8 cellular contexts compared by ENCODE assay signal in genomic region chr22:20268350-20269012, GRCh38. TPM values are rescaled to one million over a fixed set of nuclear protein-coding genes. Genes with fewer than 3 reads are reported as not detected.
DNase-seq lines count a peak whose midpoint lies in the region; ATAC-seq and TF ChIP-seq lines count a peak whose summit lies in the region.

No MANE protein-coding gene starts in this region.

- POLR2A ChIA-PET in CD4-positive, alpha-beta memory T cell (lab: Charles Lee; ENCODE audit: partially characterized antibody) = no interaction called here
- POLR2A ChIA-PET in HEK293 (lab: Yijun Ruan, JAX) = no interaction called here

- peaks cover 0 to 1% (median 0%) of the 10 kb centered on the region in 8 donors for H3K9me3 Mint-ChIP-seq in CD4-positive, alpha-beta memory T cell

- CTCF ChIA-PET in CD4-positive, alpha-beta memory T cell (lab: Charles Lee; ENCODE audit: partially characterized antibody) = interaction anchor here (2.2 kb wide), 1 partner anchor 112 kb away, joined by 7 read pairs; no protein-coding TSS in a partner anchor
- CTCF ChIA-PET in HEK293 (lab: Yijun Ruan, JAX) = interaction anchor here (1.3 to 1.5 kb wide), 2 partner anchors 30 to 108 kb away, joined by 4 to 5 read pairs; no protein-coding TSS in a partner anchor

- peak overlapping the region; percentile 99 for H3K4me2 ChIP-seq in trophoblast cell (ENCODE audit: low read length)

- no peak overlapping the region for H3K23ac ChIP-seq in trophoblast cell (ENCODE audit: low read length)

- peaks cover 0 to 1% of the 10 kb centered on the region in 2 donors for H3K27me3 Mint-ChIP-seq in CD4-positive, alpha-beta memory T cell

- H3K9me3 ChIP-seq in CD4-positive, alpha-beta memory T cell (ENCODE audit: control insufficient read depth in 1 of 2, low read length in 2 of 2) = no peaks in the 10 kb centered on the region
- H3K9me3 ChIP-seq in HEK293 (ENCODE audit: control insufficient read depth, insufficient read depth, low read depth, low read length) (no peaks in the 10 kb centered on the region), trophoblast cell (ENCODE audit: insufficient read depth, low read depth, low read length) (peaks cover 7% of the 10 kb centered on the region)

- TF ChIP-seq CTCF in HEK293 (tag by site-specific recombination; IDR thresholded peaks at IDR 0.05) = no peak

- no peak overlapping the region for H3K27ac ChIP-seq in CD4-positive, alpha-beta memory T cell (ENCODE audit: low read depth, low read length)
- peak overlapping the region; percentile 65 for H3K27ac ChIP-seq in HEK293 (ENCODE audit: extremely low read depth, low read depth, low read length)
- H3K27ac ChIP-seq in trophoblast cell (ENCODE audit: low read depth, low read length) = no peak overlapping the region

- WGBS in trophoblast cell (ENCODE audit: extremely low coverage, insufficient coverage, insufficient read length) = no CpG with 5 or more reads among the region's 43 CpGs

- H3K79me1 ChIP-seq in trophoblast cell (ENCODE audit: low read length) = no peaks in the 10 kb centered on the region

- H2BK5ac ChIP-seq in trophoblast cell (ENCODE audit: low read depth, low read length, poor library complexity) = no peak overlapping the region

- H3K4me1 ChIP-seq in CD4-positive, alpha-beta memory T cell (ENCODE audit: insufficient read depth, low read length) = peaks cover 8% of the 10 kb centered on the region
- H3K4me1 ChIP-seq in HEK293 (ENCODE audit: control insufficient read depth, insufficient read depth, low read length) = no peaks in the 10 kb centered on the region
- peaks cover 3 to 5% of the 10 kb centered on the region in 2 experiments for H3K4me1 ChIP-seq in trophoblast cell (ENCODE audit: control insufficient read depth in 1 of 2, insufficient read depth in 2 of 2, low read length in 2 of 2)

- no peak overlapping the region for H3K14ac ChIP-seq in trophoblast cell (ENCODE audit: low read length)

- H3K18ac ChIP-seq in trophoblast cell (ENCODE audit: low read length) = no peak overlapping the region

- no peaks in the 10 kb centered on the region for H3K27me3 ChIP-seq in CD4-positive, alpha-beta memory T cell (ENCODE audit: insufficient read depth, low read length)
- H3K27me3 ChIP-seq in trophoblast cell (ENCODE audit: insufficient read depth, low read length) = no peaks in the 10 kb centered on the region

- H2BK12ac ChIP-seq in trophoblast cell (ENCODE audit: low read length) = peak overlapping the region; percentile 34

- peak overlapping the region; percentile 45 for H4K91ac ChIP-seq in trophoblast cell (ENCODE audit: low read depth, low read length)

- H2AK5ac ChIP-seq in trophoblast cell (ENCODE audit: low read length) = peak overlapping the region; percentile 73

- H3K36me3 ChIP-seq in CD4-positive, alpha-beta memory T cell (ENCODE audit: insufficient read depth, low read length) = no peaks in the 10 kb centered on the region
- H3K36me3 ChIP-seq in HEK293 (ENCODE audit: control insufficient read depth in 2 of 2, insufficient read depth in 1 of 2, low read length in 2 of 2) (no peaks in the 10 kb centered on the region), trophoblast cell (ENCODE audit: control insufficient read depth in 1 of 2, insufficient read depth in 2 of 2, low read length in 2 of 2) (no peaks in the 10 kb centered on the region)

- no peak overlapping the region for H3K9ac ChIP-seq in trophoblast cell (ENCODE audit: low read length)

- peak overlapping the region; percentile 34 for H4K8ac ChIP-seq in trophoblast cell (ENCODE audit: low read depth, low read length)

- H3K4ac ChIP-seq in trophoblast cell (ENCODE audit: low read depth, low read length) = no peak overlapping the region

- H2BK120ac ChIP-seq in trophoblast cell (ENCODE audit: insufficient read depth, low read length, poor library complexity) = no peak overlapping the region

- H4K12ac ChIP-seq in trophoblast cell (ENCODE audit: low read depth, low read length) = peak overlapping the region; percentile 14

- DNase-seq in CD4-positive, alpha-beta memory T cell = peak; percentile 38 to 59 (median 46)
- DNase-seq in RKO (ENCODE audit: low spot score) (peak; percentile 51), Right ventricle myocardium superior (peak; percentile 78), trophoblast cell (peak; percentile 13 to 63)
- DNase-seq in activated gamma-delta T cell treated with anti-CD3 and anti-CD28 coated beads, Interleukin-2, amount 50 U/mL, for 16 hours (ENCODE audit: low read depth) = peak; percentile 28

- no peaks in the 10 kb centered on the region for H3K36me3 Mint-ChIP-seq in CD4-positive, alpha-beta memory T cell

- intact Hi-C loops in CD4-positive, alpha-beta memory T cell (cut with micrococcal nuclease) = loop anchor here (1.0 to 2.0 kb wide), 3 partner anchors 30 to 298 kb away; no protein-coding TSS in a partner anchor
- intact Hi-C loops in Right ventricle myocardium superior (cut with DNase I) = loop anchor here (5.0 kb wide), 1 partner anchor 111 kb away; no protein-coding TSS in a partner anchor

- no peaks in the 10 kb centered on the region for H3K79me2 ChIP-seq in trophoblast cell (ENCODE audit: control insufficient read depth, insufficient read depth, low read length, poor library complexity)

- H3K4me3 Mint-ChIP-seq in CD4-positive, alpha-beta memory T cell = peak overlapping the region; percentile 64 to 84 (median 72)

- peaks cover 0 to 12% (median 6%) of the 10 kb centered on the region in 4 donors for H3K4me1 Mint-ChIP-seq in CD4-positive, alpha-beta memory T cell

- no peak overlapping the region for H2AFZ ChIP-seq in trophoblast cell (ENCODE audit: insufficient read depth, low read length, poor library complexity)

- peak; percentile 93 for ATAC-seq in Right ventricle myocardium superior (ENCODE audit: poor library complexity)
- no peak for ATAC-seq in GM19452 (IDR thresholded peaks at IDR 0.05; ENCODE audit: unreplicated experiment)
- ATAC-seq in HG02852 (IDR thresholded peaks at IDR 0.05; ENCODE audit: unreplicated experiment) = no peak

- no peak overlapping the region for H3K4me3 ChIP-seq in CD4-positive, alpha-beta memory T cell (ENCODE audit: low read length in 2 of 2)
- peak overlapping the region; percentile 29 for H3K4me3 ChIP-seq in HEK293 (ENCODE audit: low read depth, low read length)
- peak overlapping the region; percentile 59 for H3K4me3 ChIP-seq in trophoblast cell (ENCODE audit: low read depth, low read length)

- H3K27ac Mint-ChIP-seq in CD4-positive, alpha-beta memory T cell = peak overlapping the region in 3 of 7 donors; percentile 46 to 77 (median 74)

TF ChIP-seq in HEK293, 187 proteins besides CTCF, POLR2A, EP300 and RAD21 (continues in another document):
- TF ChIP-seq WT1 (tag by site-specific recombination; IDR thresholded peaks at IDR 0.05) = no peak
- TF ChIP-seq ZNF354C (tag by site-specific recombination; IDR thresholded peaks at IDR 0.05; ENCODE audit: borderline replicate concordance, low read depth) = no peak
- TF ChIP-seq ZNF23 (tag by site-specific recombination; IDR thresholded peaks at IDR 0.05; ENCODE audit: borderline replicate concordance) = no peak
- no peak for TF ChIP-seq ZNF423 (tag by site-specific recombination; IDR thresholded peaks at IDR 0.05)
- TF ChIP-seq ZSCAN30 (tag by site-specific recombination; IDR thresholded peaks at IDR 0.05) = no peak; the same call in 1 of the 2 replicates
- TF ChIP-seq ZNF280D (tag by site-specific recombination; IDR thresholded peaks at IDR 0.05) = no peak
- TF ChIP-seq ZNF26 (tag by site-specific recombination; IDR thresholded peaks at IDR 0.05) = no peak
- peak; percentile 26; the same call in 1 of the 2 replicates for TF ChIP-seq ZBTB8A (tag by site-specific recombination; IDR thresholded peaks at IDR 0.05)
- no peak for TF ChIP-seq ZNF132 (tag by site-specific recombination; IDR thresholded peaks at IDR 0.05; ENCODE audit: borderline replicate concordance)
- TF ChIP-seq ZNF426 (tag by site-specific recombination; IDR thresholded peaks at IDR 0.05) = no peak

RNA-seq across cellular contexts. Expression of gene RTN4R, which starts 0.4 kb away (rescaled TPM):
- 1 to 10 TPM; 2.1 to 2.7 TPM for total RNA-seq in CD4-positive, alpha-beta memory T cell
- 1 to 10 TPM; 1.7 to 6.3 TPM for polyA plus RNA-seq in CD4-positive, alpha-beta memory T cell
- 0.75 TPM for total RNA-seq in Right ventricle myocardium superior
- polyA plus RNA-seq in trophoblast cell (2013) = 10.4 and 11.7 TPM in 2 replicates

RNA-seq across cellular contexts. Expression of gene DGCR6L, which starts 51.4 kb away (rescaled TPM):
- 10 to 100 TPM; 39.9 to 44.6 TPM for total RNA-seq in CD4-positive, alpha-beta memory T cell
- polyA plus RNA-seq in CD4-positive, alpha-beta memory T cell = 100 to 1,000 TPM; 120 to 145 TPM
- total RNA-seq in Right ventricle myocardium superior = 45.1 TPM
- polyA plus RNA-seq in trophoblast cell (2013) = 18.6 and 19.9 TPM in 2 replicates

Comparison
In these comparisons a context has a peak if more than half of its experiments do, and no peak if none do; other contexts are left out.
1. DNase-seq: peak in every context shown above with its lines; median percentile 78 in Right ventricle myocardium superior; 51 in RKO; 46 in CD4-positive, alpha-beta memory T cell; 38 in trophoblast cell; 28 in activated gamma-delta T cell treated with anti-CD3 and anti-CD28 coated beads, Interleukin-2, amount 50 U/mL, for 16 hours.
2. H3K4me3 ChIP-seq: peak in HEK293 (single experiment) and trophoblast cell (single experiment); none in CD4-positive, alpha-beta memory T cell (0 of 2).